In genomic region chr6:63576985-63577712, GRCh38 we compare ENCODE assay signal across 22 cellular contexts.
"Had no signal": no experiment of that assay in that cellular context is flagged by ENCODE, and none has a peak within 500 bp of the region (broad histone marks: within the 10 kb centered on the region; RNA-seq: fewer than 3 reads in every experiment).

No MANE protein-coding gene starts in this region.

- H3K9me3 ChIP-seq: lower lobe of right lung, neutrophil, pancreas, tibial artery had no signal

- H3K9me3 Mint-ChIP-seq: activated CD4-positive, alpha-beta memory T cell treated with anti-CD3 and anti-CD28 coated beads for 36 hours; activated naive CD8-positive, alpha-beta T cell treated with anti-CD3 and anti-CD28 coated beads, Interleukin-2, amount 10 ng/mL, durations not matched to agents 7 days and 5 days; dendritic cell treated with granulocyte-macrophage colony-stimulating factor and Interleukin-4, amounts not matched to agents 40 ng/mL and 50 ng/mL, for 4 days; naive thymus-derived CD8-positive, alpha-beta T cell; stimulated activated naive CD8-positive, alpha-beta T cell treated with anti-CD3 and anti-CD28 coated beads, Interleukin-15, amount 100 ng/mL, for 72 hours; WTC11 had no signal

- H3K4me3 ChIP-seq: cardiac muscle cell, lower lobe of right lung, tibial artery had no signal

- H3K27me3 Mint-ChIP-seq: activated CD4-positive, alpha-beta memory T cell treated with anti-CD3 and anti-CD28 coated beads for 36 hours; activated CD4-positive, alpha-beta T cell treated with anti-CD3 and anti-CD28 coated beads for 36 hours; activated naive CD8-positive, alpha-beta T cell treated with anti-CD3 and anti-CD28 coated beads, Interleukin-2, amount 10 ng/mL, durations not matched to agents 7 days and 5 days; dendritic cell treated with granulocyte-macrophage colony-stimulating factor and Interleukin-4, amounts not matched to agents 40 ng/mL and 50 ng/mL, for 4 days; naive thymus-derived CD8-positive, alpha-beta T cell; stimulated activated naive CD8-positive, alpha-beta T cell treated with anti-CD3 and anti-CD28 coated beads, Interleukin-15, amount 100 ng/mL, for 72 hours had no signal

- FAIRE-seq: kidney, pancreas had no signal

- H3K27ac ChIP-seq: cardiac muscle cell, lower lobe of right lung, neutrophil, tibial artery had no signal

- ATAC-seq: activated CD4-positive, alpha-beta T cell treated with anti-CD3 and anti-CD28 coated beads for 36 hours; lower lobe of right lung; naive thymus-derived CD8-positive, alpha-beta T cell; pancreas; right cardiac atrium; stimulated activated naive CD8-positive, alpha-beta T cell treated with anti-CD3 and anti-CD28 coated beads, Interleukin-15, amount 100 ng/mL, for 72 hours; WTC11 had no signal

- H3K27ac Mint-ChIP-seq: activated CD4-positive, alpha-beta memory T cell treated with anti-CD3 and anti-CD28 coated beads for 36 hours; activated CD4-positive, alpha-beta T cell treated with anti-CD3 and anti-CD28 coated beads for 36 hours; activated naive CD8-positive, alpha-beta T cell treated with anti-CD3 and anti-CD28 coated beads, Interleukin-2, amount 10 ng/mL, durations not matched to agents 7 days and 5 days; dendritic cell treated with granulocyte-macrophage colony-stimulating factor and Interleukin-4, amounts not matched to agents 40 ng/mL and 50 ng/mL, for 4 days; stimulated activated naive CD8-positive, alpha-beta T cell treated with anti-CD3 and anti-CD28 coated beads, Interleukin-15, amount 100 ng/mL, for 72 hours had no signal

- H3K4me3 Mint-ChIP-seq: activated CD4-positive, alpha-beta memory T cell treated with anti-CD3 and anti-CD28 coated beads for 36 hours; activated CD4-positive, alpha-beta T cell treated with anti-CD3 and anti-CD28 coated beads for 36 hours; dendritic cell treated with granulocyte-macrophage colony-stimulating factor and Interleukin-4, amounts not matched to agents 40 ng/mL and 50 ng/mL, for 4 days; stimulated activated naive CD8-positive, alpha-beta T cell treated with anti-CD3 and anti-CD28 coated beads, Interleukin-15, amount 100 ng/mL, for 72 hours had no signal

- H3K27me3 ChIP-seq: cardiac muscle cell, neutrophil, pancreas, tibial artery had no signal

- DNase-seq: activated CD4-positive, alpha-beta memory T cell treated with anti-CD3 and anti-CD28 coated beads for 36 hours; activated CD4-positive, alpha-beta T cell treated with anti-CD3 and anti-CD28 coated beads for 36 hours; activated naive CD4-positive, alpha-beta T cell treated with Interleukin-2 at 50 U/mL for 16 hours; activated naive CD8-positive, alpha-beta T cell treated with anti-CD3 and anti-CD28 coated beads, Interleukin-2, amount 10 ng/mL, durations not matched to agents 7 days and 5 days; activated T-cell treated with anti-CD3 and anti-CD28 coated beads, Interleukin-2, amount 50 U/mL, for 48 hours; amniotic stem cell; effector CD4-positive, alpha-beta T cell; erythroblast; foreskin fibroblast; kidney; lower lobe of right lung; naive thymus-derived CD8-positive, alpha-beta T cell; pancreas; right cardiac atrium; stimulated activated CD4-positive, alpha-beta T cell treated with anti-CD3 and anti-CD28 coated beads, Interleukin-1b, Interleukin-23, amount 100 ng/mL, for 48 hours; stimulated activated naive CD8-positive, alpha-beta T cell treated with anti-CD3 and anti-CD28 coated beads, Interleukin-15, amount 100 ng/mL, for 72 hours; T-helper 9 cell; tibial artery had no signal
